Comparison of ENCODE assay signal across 12 cellular contexts in genomic region chr2:101297383-101297782, GRCh38.
"Had no signal": no experiment of that assay in that cellular context is flagged by ENCODE, and none has a peak within 500 bp of the region (broad histone marks: within the 10 kb centered on the region; RNA-seq: fewer than 3 reads in every experiment).

No MANE protein-coding gene starts in this region.

- H3K27me3 Mint-ChIP-seq: progenitor cell of endocrine pancreas; stimulated activated memory B cell treated with anti-CD40 and anti-IgM and Interleukin-4, amounts not matched to agents 10 μg/mL and 1 μg/mL and 100 μg/mL, for 72 hours had no signal

- H3K4me3 Mint-ChIP-seq: stimulated activated memory B cell treated with anti-CD40 and anti-IgM and Interleukin-4, amounts not matched to agents 10 μg/mL and 1 μg/mL and 100 μg/mL, for 72 hours had no signal

- H3K27ac ChIP-seq: ascending aorta, esophagus squamous epithelium, left lung, tibial artery, VCaP had no signal

- H3K9me3 ChIP-seq: ascending aorta, esophagus squamous epithelium, left lung, SJSA1, tibial artery had no signal

- H3K4me3 ChIP-seq: ascending aorta, esophagus squamous epithelium, left lung, SJSA1, tibial artery had no signal

- DNase-seq: activated effector memory CD4-positive, alpha-beta T cell treated with anti-CD3 and anti-CD28 coated beads, Interleukin-2, amount 50 U/mL, for 16 hours; esophagus squamous epithelium; islet precursor cell; left lung; mesendoderm; right cardiac atrium; tibial artery had no signal

- H3K27ac Mint-ChIP-seq: progenitor cell of endocrine pancreas; stimulated activated memory B cell treated with anti-CD40 and anti-IgM and Interleukin-4, amounts not matched to agents 10 μg/mL and 1 μg/mL and 100 μg/mL, for 72 hours had no signal

- ATAC-seq: left lung; stimulated activated memory B cell treated with anti-CD40 and anti-IgM and Interleukin-4, amounts not matched to agents 10 μg/mL and 1 μg/mL and 100 μg/mL, for 72 hours had no signal

- H3K9me3 Mint-ChIP-seq: stimulated activated memory B cell treated with anti-CD40 and anti-IgM and Interleukin-4, amounts not matched to agents 10 μg/mL and 1 μg/mL and 100 μg/mL, for 72 hours had no signal

- H3K27me3 ChIP-seq: ascending aorta, esophagus squamous epithelium, left lung, SJSA1, tibial artery had no signal
